1 cellular context compared by ENCODE assay signal in genomic region chr7:155860840-155861479, GRCh38.
A peak's percentile ranks its signal among the peaks of the same experiment; 100 is the strongest.
TF ChIP-seq lines count a peak whose summit lies in the region.

No MANE protein-coding gene starts in this region.

TF ChIP-seq in HEK293, 187 proteins besides CTCF, POLR2A, EP300 and RAD21 (continued from another document and continues in another):
- TF ChIP-seq INSM2 (tag by site-specific recombination; IDR thresholded peaks at IDR 0.05) (no peak), IKZF3 (tag by site-specific recombination; IDR thresholded peaks at IDR 0.05) (peak; percentile 20; the same call in 1 of the 2 replicates), ZNF114 (tag by site-specific recombination; IDR thresholded peaks at IDR 0.05) (no peak), ZNF623 (tag by site-specific recombination; IDR thresholded peaks at IDR 0.05) (no peak), KLF16 (tag by site-specific recombination; IDR thresholded peaks at IDR 0.05) (no peak), BCL11B (tag by site-specific recombination; IDR thresholded peaks at IDR 0.05; ENCODE audit: low read depth) (no peak), ZNF529 (tag by site-specific recombination; IDR thresholded peaks at IDR 0.05; ENCODE audit: insufficient replicate concordance) (no peak), ZNF416 (tag by site-specific recombination; IDR thresholded peaks at IDR 0.05) (peak; percentile 95), ZNF366 (tag by site-specific recombination; conservative IDR thresholded peaks at IDR 0.05) (no peak; the same call in 1 of the 2 replicates), ZBTB20 (tag by site-specific recombination; IDR thresholded peaks at IDR 0.05) (no peak), FEZF1 (tag by site-specific recombination; IDR thresholded peaks at IDR 0.05) (no peak), ZNF544 (tag by site-specific recombination; IDR thresholded peaks at IDR 0.05) (no peak), ZNF600 (tag by site-specific recombination; IDR thresholded peaks at IDR 0.05) (0 out of 2 replicates have a peak, but pooled peaks have one; percentile 23), ZNF221 (tag by site-specific recombination; IDR thresholded peaks at IDR 0.05; ENCODE audit: borderline replicate concordance) (no peak), ZNF155 (tag by site-specific recombination; IDR thresholded peaks at IDR 0.05) (no peak), EGR2 (tag by site-specific recombination; IDR thresholded peaks at IDR 0.05; ENCODE audit: low read depth) (no peak), ZNF785 (tag by site-specific recombination; IDR thresholded peaks at IDR 0.05) (no peak), HOXC10 (CRISPR knock-in tag; IDR thresholded peaks at IDR 0.05) (no peak), ZNF449 (tag by site-specific recombination; IDR thresholded peaks at IDR 0.05) (no peak), ZNF404 (tag by site-specific recombination; IDR thresholded peaks at IDR 0.05) (no peak), GFI1B (tag by site-specific recombination; IDR thresholded peaks at IDR 0.05) (no peak), ZNF23 (tag by site-specific recombination; IDR thresholded peaks at IDR 0.05; ENCODE audit: borderline replicate concordance) (no peak), ZSCAN23 (tag by site-specific recombination; IDR thresholded peaks at IDR 0.05) (no peak), ZNF266 (tag by site-specific recombination; IDR thresholded peaks at IDR 0.05; ENCODE audit: low read depth) (no peak), SP2 (tag by site-specific recombination; IDR thresholded peaks at IDR 0.05) (no peak), RBAK (tag by site-specific recombination; IDR thresholded peaks at IDR 0.05) (no peak), BCL11A (tag by site-specific recombination; IDR thresholded peaks at IDR 0.05; ENCODE audit: low read depth) (no peak), ZNF214 (tag by site-specific recombination; IDR thresholded peaks at IDR 0.05; ENCODE audit: borderline replicate concordance) (no peak), ZNF514 (tag by site-specific recombination; IDR thresholded peaks at IDR 0.05) (no peak), ZNF621 (tag by site-specific recombination; IDR thresholded peaks at IDR 0.05) (no peak), ZNF747 (tag by site-specific recombination; IDR thresholded peaks at IDR 0.05) (no peak), ZNF426 (tag by site-specific recombination; IDR thresholded peaks at IDR 0.05) (no peak), ZNF654 (tag by site-specific recombination; IDR thresholded peaks at IDR 0.05; ENCODE audit: low read depth) (no peak), MYNN (tag by site-specific recombination; IDR thresholded peaks at IDR 0.05; ENCODE audit: borderline replicate concordance) (no peak), SP3 (tag by site-specific recombination; IDR thresholded peaks at IDR 0.05) (no peak), ZNF76 (tag by site-specific recombination; IDR thresholded peaks at IDR 0.05; ENCODE audit: borderline replicate concordance, low read depth) (no peak), ZNF843 (tag by site-specific recombination; IDR thresholded peaks at IDR 0.05) (no peak), KLF7 (tag by site-specific recombination; IDR thresholded peaks at IDR 0.05; ENCODE audit: borderline replicate concordance) (no peak), ELK4 (IDR thresholded peaks at IDR 0.05; ENCODE audit: borderline replicate concordance, low read depth, low read length) (no peak), ZFP41 (tag by site-specific recombination; IDR thresholded peaks at IDR 0.05; ENCODE audit: borderline replicate concordance) (no peak), ZNF280D (tag by site-specific recombination; IDR thresholded peaks at IDR 0.05) (no peak), ZNF10 (tag by site-specific recombination; IDR thresholded peaks at IDR 0.05) (no peak), ZNF335 (tag by site-specific recombination; conservative IDR thresholded peaks at IDR 0.05) (peak; percentile 52), SETDB1 (IDR thresholded peaks at IDR 0.05; ENCODE audit: insufficient read length, low read length) (no peak), ZNF394 (tag by site-specific recombination; IDR thresholded peaks at IDR 0.05; ENCODE audit: borderline replicate concordance) (no peak), ZNF324 (tag by site-specific recombination; IDR thresholded peaks at IDR 0.05) (no peak), HOXA7 (CRISPR knock-in tag; IDR thresholded peaks at IDR 0.05; ENCODE audit: borderline replicate concordance) (no peak), ZNF132 (tag by site-specific recombination; IDR thresholded peaks at IDR 0.05; ENCODE audit: borderline replicate concordance) (no peak), ZNF157 (tag by site-specific recombination; IDR thresholded peaks at IDR 0.05) (no peak), ZFP69B (tag by site-specific recombination; IDR thresholded peaks at IDR 0.05) (no peak), KLF9 (tag by site-specific recombination; IDR thresholded peaks at IDR 0.05; ENCODE audit: low read depth) (no peak), ZNF146 (tag by site-specific recombination; IDR thresholded peaks at IDR 0.05) (no peak), ZNF169 (tag by site-specific recombination; IDR thresholded peaks at IDR 0.05) (no peak), ZNF792 (tag by site-specific recombination; IDR thresholded peaks at IDR 0.05) (no peak), ZNF510 (tag by site-specific recombination; IDR thresholded peaks at IDR 0.05; ENCODE audit: insufficient replicate concordance) (no peak), SP7 (tag by site-specific recombination; IDR thresholded peaks at IDR 0.05) (no peak)
- TF ChIP-seq, protein P1, sequence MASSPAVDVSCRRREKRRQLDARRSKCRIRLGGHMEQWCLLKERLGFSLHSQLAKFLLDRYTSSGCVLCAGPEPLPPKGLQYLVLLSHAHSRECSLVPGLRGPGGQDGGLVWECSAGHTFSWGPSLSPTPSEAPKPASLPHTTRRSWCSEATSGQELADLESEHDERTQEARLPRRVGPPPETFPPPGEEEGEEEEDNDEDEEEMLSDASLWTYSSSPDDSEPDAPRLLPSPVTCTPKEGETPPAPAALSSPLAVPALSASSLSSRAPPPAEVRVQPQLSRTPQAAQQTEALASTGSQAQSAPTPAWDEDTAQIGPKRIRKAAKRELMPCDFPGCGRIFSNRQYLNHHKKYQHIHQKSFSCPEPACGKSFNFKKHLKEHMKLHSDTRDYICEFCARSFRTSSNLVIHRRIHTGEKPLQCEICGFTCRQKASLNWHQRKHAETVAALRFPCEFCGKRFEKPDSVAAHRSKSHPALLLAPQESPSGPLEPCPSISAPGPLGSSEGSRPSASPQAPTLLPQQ (tag by site-specific recombination; IDR thresholded peaks at IDR 0.05), result peak; percentile 64
- TF ChIP-seq, protein P2, sequence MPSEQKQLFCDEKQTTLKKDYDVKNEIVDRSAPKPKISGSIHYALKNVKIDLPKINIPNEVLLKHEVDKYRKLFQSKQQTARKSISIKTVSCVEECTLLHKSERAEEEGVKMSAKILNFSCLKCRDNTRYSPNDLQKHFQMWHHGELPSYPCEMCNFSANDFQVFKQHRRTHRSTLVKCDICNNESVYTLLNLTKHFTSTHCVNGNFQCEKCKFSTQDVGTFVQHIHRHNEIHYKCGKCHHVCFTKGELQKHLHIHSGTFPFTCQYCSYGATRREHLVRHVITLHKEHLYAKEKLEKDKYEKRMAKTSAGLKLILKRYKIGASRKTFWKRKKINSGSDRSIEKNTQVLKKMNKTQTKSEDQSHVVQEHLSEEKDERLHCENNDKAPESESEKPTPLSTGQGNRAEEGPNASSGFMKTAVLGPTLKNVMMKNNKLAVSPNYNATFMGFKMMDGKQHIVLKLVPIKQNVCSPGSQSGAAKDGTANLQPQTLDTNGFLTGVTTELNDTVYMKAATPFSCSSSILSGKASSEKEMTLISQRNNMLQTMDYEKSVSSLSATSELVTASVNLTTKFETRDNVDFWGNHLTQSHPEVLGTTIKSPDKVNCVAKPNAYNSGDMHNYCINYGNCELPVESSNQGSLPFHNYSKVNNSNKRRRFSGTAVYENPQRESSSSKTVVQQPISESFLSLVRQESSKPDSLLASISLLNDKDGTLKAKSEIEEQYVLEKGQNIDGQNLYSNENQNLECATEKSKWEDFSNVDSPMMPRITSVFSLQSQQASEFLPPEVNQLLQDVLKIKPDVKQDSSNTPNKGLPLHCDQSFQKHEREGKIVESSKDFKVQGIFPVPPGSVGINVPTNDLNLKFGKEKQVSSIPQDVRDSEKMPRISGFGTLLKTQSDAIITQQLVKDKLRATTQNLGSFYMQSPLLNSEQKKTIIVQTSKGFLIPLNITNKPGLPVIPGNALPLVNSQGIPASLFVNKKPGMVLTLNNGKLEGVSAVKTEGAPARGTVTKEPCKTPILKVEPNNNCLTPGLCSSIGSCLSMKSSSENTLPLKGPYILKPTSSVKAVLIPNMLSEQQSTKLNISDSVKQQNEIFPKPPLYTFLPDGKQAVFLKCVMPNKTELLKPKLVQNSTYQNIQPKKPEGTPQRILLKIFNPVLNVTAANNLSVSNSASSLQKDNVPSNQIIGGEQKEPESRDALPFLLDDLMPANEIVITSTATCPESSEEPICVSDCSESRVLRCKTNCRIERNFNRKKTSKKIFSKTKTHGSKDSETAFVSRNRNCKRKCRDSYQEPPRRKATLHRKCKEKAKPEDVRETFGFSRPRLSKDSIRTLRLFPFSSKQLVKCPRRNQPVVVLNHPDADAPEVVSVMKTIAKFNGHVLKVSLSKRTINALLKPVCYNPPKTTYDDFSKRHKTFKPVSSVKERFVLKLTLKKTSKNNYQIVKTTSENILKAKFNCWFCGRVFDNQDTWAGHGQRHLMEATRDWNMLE (tag by site-specific recombination; conservative IDR thresholded peaks at IDR 0.05; ENCODE audit: low read depth), result no peak
- TF ChIP-seq, protein P3, sequence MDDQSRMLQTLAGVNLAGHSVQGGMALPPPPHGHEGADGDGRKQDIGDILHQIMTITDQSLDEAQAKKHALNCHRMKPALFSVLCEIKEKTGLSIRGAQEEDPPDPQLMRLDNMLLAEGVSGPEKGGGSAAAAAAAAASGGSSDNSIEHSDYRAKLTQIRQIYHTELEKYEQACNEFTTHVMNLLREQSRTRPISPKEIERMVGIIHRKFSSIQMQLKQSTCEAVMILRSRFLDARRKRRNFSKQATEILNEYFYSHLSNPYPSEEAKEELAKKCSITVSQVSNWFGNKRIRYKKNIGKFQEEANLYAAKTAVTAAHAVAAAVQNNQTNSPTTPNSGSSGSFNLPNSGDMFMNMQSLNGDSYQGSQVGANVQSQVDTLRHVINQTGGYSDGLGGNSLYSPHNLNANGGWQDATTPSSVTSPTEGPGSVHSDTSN (CRISPR knock-in tag; IDR thresholded peaks at IDR 0.05), result no peak
- TF ChIP-seq, protein P4, sequence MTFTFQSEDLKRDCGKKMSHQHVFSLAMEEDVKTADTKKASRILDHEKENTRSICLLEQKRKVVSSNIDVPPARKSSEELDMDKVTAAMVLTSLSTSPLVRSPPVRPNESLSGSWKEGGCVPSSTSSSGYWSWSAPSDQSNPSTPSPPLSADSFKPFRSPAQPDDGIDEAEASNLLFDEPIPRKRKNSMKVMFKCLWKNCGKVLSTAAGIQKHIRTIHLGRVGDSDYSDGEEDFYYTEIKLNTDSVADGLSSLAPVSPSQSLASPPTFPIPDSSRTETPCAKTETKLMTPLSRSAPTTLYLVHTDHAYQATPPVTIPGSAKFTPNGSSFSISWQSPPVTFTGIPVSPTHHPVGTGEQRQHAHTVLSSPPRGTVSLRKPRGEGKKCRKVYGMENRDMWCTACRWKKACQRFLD (tag by site-specific recombination; IDR thresholded peaks at IDR 0.05), result no peak
